ENCODE assay signal across 22 cellular contexts in the genomic region with DNA sequence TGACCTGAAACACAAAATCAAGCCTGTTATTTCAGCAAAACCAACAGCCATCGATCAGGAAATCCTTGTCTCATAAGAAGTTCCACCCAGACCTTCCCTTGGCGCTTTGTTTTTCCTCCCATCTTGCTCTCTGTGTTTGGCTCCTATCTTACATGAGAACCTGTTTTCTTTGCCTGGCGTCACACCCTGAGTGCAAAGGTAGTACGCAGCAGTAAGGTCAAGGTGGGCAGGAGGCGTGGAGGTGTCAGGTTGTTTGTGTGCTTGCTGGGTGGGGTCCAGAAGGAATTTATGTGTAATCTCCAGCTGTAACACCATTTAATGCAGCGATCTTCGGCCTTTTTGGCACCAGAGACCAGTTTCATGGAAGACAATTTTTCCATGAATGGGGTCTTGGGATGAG.
"Had no signal": no experiment of that assay in that cellular context is flagged by ENCODE, and none has a peak within 500 bp of the region (broad histone marks: within the 10 kb centered on the region; RNA-seq: fewer than 3 reads in every experiment).

No MANE protein-coding gene starts in this region.

- DNase-seq: effector CD8-positive, alpha-beta T cell; endodermal cell; foreskin fibroblast; gastrocnemius medialis; head of caudate nucleus; mesendoderm; midbrain; naive B cell; stimulated activated CD4-positive, alpha-beta T cell treated with anti-CD3 and anti-CD28 coated beads, Interleukin-4, amount 100 ng/mL, for 4 hours; stimulated activated naive CD8-positive, alpha-beta T cell treated with anti-CD3 and anti-CD28 coated beads, Interleukin-15, Interleukin-2, amounts not matched to agents 100 U/mL and 50 U/mL, for 24 hours; trophoblast cell had no signal

- H3K36me3 ChIP-seq: gastrocnemius medialis, neural progenitor cell, prostate gland, right atrium auricular region, suprapubic skin, vagina had no signal

- H3K4me3 ChIP-seq: gastrocnemius medialis, neural progenitor cell, prostate gland, right atrium auricular region, suprapubic skin, vagina had no signal

- ATAC-seq: esophagus mucosa; gastrocnemius medialis; left lobe of liver; natural killer cell treated with Interleukin-12 subunit alpha and Interleukin-12 subunit beta and Interleukin-15 and Interleukin-18, amount 100 ng/mL, for 72 hours; sciatic nerve; stimulated activated memory B cell treated with anti-CD40 and anti-IgM and Interleukin-4, amounts not matched to agents 10 μg/mL and 1 μg/mL and 100 μg/mL, for 72 hours; stimulated activated naive CD8-positive, alpha-beta T cell treated with anti-CD3 and anti-CD28 coated beads, Interleukin-15, Interleukin-2, amounts not matched to agents 100 U/mL and 50 U/mL, for 24 hours had no signal

- H3K9me3 ChIP-seq: gastrocnemius medialis, prostate gland, right atrium auricular region, suprapubic skin, vagina had no signal

- H3K27ac ChIP-seq: epithelial cell of prostate, neural progenitor cell, prostate gland, right atrium auricular region, suprapubic skin, vagina had no signal

- H3K4me1 ChIP-seq: neural progenitor cell, prostate gland had no signal

- H3K27me3 ChIP-seq: gastrocnemius medialis, neural progenitor cell, right atrium auricular region, suprapubic skin, vagina had no signal
